9 cellular contexts compared by ENCODE assay signal in the genomic region with DNA sequence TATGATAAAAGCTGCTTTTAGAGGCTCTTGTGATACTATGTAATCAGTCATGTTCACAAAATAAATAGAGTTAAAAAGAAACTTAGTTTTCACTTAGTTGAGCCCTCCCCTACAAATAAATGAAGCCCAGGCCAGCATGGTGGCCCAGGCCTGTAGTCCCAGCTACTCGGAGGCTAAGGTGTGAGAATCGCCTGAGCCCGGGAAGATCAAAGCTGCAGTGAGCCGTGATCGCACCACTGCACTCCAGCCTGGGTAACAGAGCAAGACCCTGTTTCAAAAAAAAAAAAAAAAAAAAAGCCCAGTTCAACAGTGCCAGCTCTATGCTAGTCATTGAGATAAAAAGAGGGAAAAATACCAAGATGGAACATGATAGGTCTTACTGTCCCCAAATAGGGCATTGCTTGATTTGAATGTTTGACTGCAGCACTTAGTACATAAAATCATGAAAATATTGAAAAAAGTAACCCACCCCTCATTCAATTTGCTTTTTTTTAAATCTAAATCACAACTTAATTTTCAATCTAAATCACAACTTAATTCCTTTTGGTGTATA. TPM values are rescaled to one million over a fixed set of nuclear protein-coding genes. Genes with fewer than 3 reads are reported as not detected.
DNase-seq lines count a peak whose midpoint lies in the region; ATAC-seq and TF ChIP-seq lines count a peak whose summit lies in the region.
"Had no signal": no experiment of that assay in that cellular context is flagged by ENCODE, and none has a peak within 500 bp of the region (broad histone marks: within the 10 kb centered on the region; RNA-seq: fewer than 3 reads in every experiment).

No MANE protein-coding gene starts in this region.

- no peak for ATAC-seq in heart right ventricle
- ATAC-seq in stimulated activated naive B cell treated with anti-CD40 and anti-IgM and Interleukin-4, amounts not matched to agents 10 μg/mL and 1 μg/mL and 100 μg/mL, for 72 hours (replicated peaks): no peak
- ATAC-seq: left colon had no signal

- H3K27ac ChIP-seq in heart right ventricle (no peak overlapping the region), right atrium auricular region (peak overlapping the region in 1 of 2 donors; percentile 93), liver (ENCODE audit: low read depth in 1 of 2, low read length in 2 of 2) (no peak overlapping the region), urinary bladder (ENCODE audit: low read depth) (no peak overlapping the region)

- H3K27ac Mint-ChIP-seq in activated T-helper 2 cell treated with anti-CD3 and anti-CD28 coated beads, Interferon-gamma antibody, Interleukin-2, Interleukin-4, amounts not matched to agents 10 μg/mL and 5 μg/mL and 100 μg/mL, durations not matched to agents 14 hours and 24 hours and 36 hours: peak overlapping the region; percentile 15
- H3K27ac Mint-ChIP-seq in stimulated activated naive B cell treated with anti-CD40 and anti-IgM and Interleukin-4, amounts not matched to agents 10 μg/mL and 1 μg/mL and 100 μg/mL, for 72 hours: no peak overlapping the region

- peak overlapping the region in 7 of 10 donors; percentile 69 to 95 (median 79) for H3K4me3 ChIP-seq in heart right ventricle
- peak overlapping the region in 1 of 2 donors; percentile 87 for H3K4me3 ChIP-seq in right atrium auricular region
- peak overlapping the region in 2 of 3 donors; percentile 84 to 94 for H3K4me3 ChIP-seq in liver (ENCODE audit: low read depth in 1 of 3, low read length in 3 of 3)
- H3K4me3 ChIP-seq in urinary bladder (ENCODE audit: low read depth, low read length): peak overlapping the region; percentile 66

- 77 to 82% methylated on average over 5 of the region's 5 CpGs for WGBS in heart right ventricle, 2 donors
- 83% methylated on average over 5 of the region's 5 CpGs for WGBS in liver
- 71% methylated on average over 5 of the region's 5 CpGs for WGBS in urinary bladder

- no peak overlapping the region for H3K4me3 Mint-ChIP-seq in activated T-helper 2 cell treated with anti-CD3 and anti-CD28 coated beads, Interferon-gamma antibody, Interleukin-2, Interleukin-4, amounts not matched to agents 10 μg/mL and 5 μg/mL and 100 μg/mL, durations not matched to agents 14 hours and 24 hours and 36 hours (ENCODE audit: low read depth)
- H3K4me3 Mint-ChIP-seq in stimulated activated naive B cell treated with anti-CD40 and anti-IgM and Interleukin-4, amounts not matched to agents 10 μg/mL and 1 μg/mL and 100 μg/mL, for 72 hours: no peak overlapping the region

- TF ChIP-seq RAD21 in liver (IDR thresholded peaks at IDR 0.05): no peak

- intact Hi-C loops in heart right ventricle (cut with DNase I): loop anchor here in 5 of 10 donors (5.0 kb wide), 2 partner anchors 35 to 100 kb away; partner anchors contain the start of gene OSGEPL1 (in 2 of the 5)
- intact Hi-C loops in activated T-helper 2 cell treated with anti-CD3 and anti-CD28 coated beads, Interferon-gamma antibody, Interleukin-2, Interleukin-4, amounts not matched to agents 10 μg/mL and 5 μg/mL and 100 μg/mL, durations not matched to agents 14 hours and 24 hours and 36 hours (cut with micrococcal nuclease): loop anchor here (5.0 kb wide), 1 partner anchor 655 kb away; the partner anchor contains the start of gene HIBCH

- no peaks in the 10 kb centered on the region for H3K27me3 Mint-ChIP-seq in activated T-helper 2 cell treated with anti-CD3 and anti-CD28 coated beads, Interferon-gamma antibody, Interleukin-2, Interleukin-4, amounts not matched to agents 10 μg/mL and 5 μg/mL and 100 μg/mL, durations not matched to agents 14 hours and 24 hours and 36 hours (ENCODE audit: low read depth)
- H3K27me3 Mint-ChIP-seq in stimulated activated naive B cell treated with anti-CD40 and anti-IgM and Interleukin-4, amounts not matched to agents 10 μg/mL and 1 μg/mL and 100 μg/mL, for 72 hours: no peaks in the 10 kb centered on the region

- peaks cover 0 to 43% (median 9%) of the 10 kb centered on the region in 9 donors for H3K36me3 ChIP-seq in heart right ventricle
- H3K36me3 ChIP-seq in right atrium auricular region: peaks cover 8% of the 10 kb centered on the region
- H3K36me3 ChIP-seq in liver (ENCODE audit: control insufficient read depth in 4 of 4, insufficient read depth in 3 of 4, low read depth in 1 of 4, low read length in 3 of 4): peaks cover 0 to 11% (median 6%) of the 10 kb centered on the region in 4 donors
- no peaks in the 10 kb centered on the region for H3K36me3 ChIP-seq in urinary bladder (ENCODE audit: insufficient read depth)

- no peaks in the 10 kb centered on the region for H3K9me3 Mint-ChIP-seq in activated T-helper 2 cell treated with anti-CD3 and anti-CD28 coated beads, Interferon-gamma antibody, Interleukin-2, Interleukin-4, amounts not matched to agents 10 μg/mL and 5 μg/mL and 100 μg/mL, durations not matched to agents 14 hours and 24 hours and 36 hours
- H3K9me3 Mint-ChIP-seq in stimulated activated naive B cell treated with anti-CD40 and anti-IgM and Interleukin-4, amounts not matched to agents 10 μg/mL and 1 μg/mL and 100 μg/mL, for 72 hours: no peaks in the 10 kb centered on the region

- H3K9ac ChIP-seq in liver (ENCODE audit: low read depth in 1 of 2, low read length in 2 of 2): peak overlapping the region; percentile 49 to 98

- peaks cover 0 to 49% (median 39%) of the 10 kb centered on the region in 9 donors for H3K4me1 ChIP-seq in heart right ventricle
- peaks cover 0 to 33% of the 10 kb centered on the region in 2 donors for H3K4me1 ChIP-seq in right atrium auricular region
- peaks cover 2 to 12% (median 10%) of the 10 kb centered on the region in 4 donors for H3K4me1 ChIP-seq in liver (ENCODE audit: control insufficient read depth in 4 of 4, insufficient read depth in 4 of 4, low read length in 3 of 4)
- peaks cover 3% of the 10 kb centered on the region for H3K4me1 ChIP-seq in urinary bladder (ENCODE audit: insufficient read depth)

- H3K27me3 ChIP-seq in heart right ventricle (no peaks in the 10 kb centered on the region), right atrium auricular region (no peaks in the 10 kb centered on the region), liver (ENCODE audit: control insufficient read depth in 4 of 4, insufficient read depth in 4 of 4, low read length in 3 of 4) (no peaks in the 10 kb centered on the region)

- H3K36me3 Mint-ChIP-seq in activated T-helper 2 cell treated with anti-CD3 and anti-CD28 coated beads, Interferon-gamma antibody, Interleukin-2, Interleukin-4, amounts not matched to agents 10 μg/mL and 5 μg/mL and 100 μg/mL, durations not matched to agents 14 hours and 24 hours and 36 hours (ENCODE audit: low read depth): peaks cover 37% of the 10 kb centered on the region
- H3K36me3 Mint-ChIP-seq in stimulated activated naive B cell treated with anti-CD40 and anti-IgM and Interleukin-4, amounts not matched to agents 10 μg/mL and 1 μg/mL and 100 μg/mL, for 72 hours: peaks cover 11 to 14% of the 10 kb centered on the region in 2 donors

- H3K9me3 ChIP-seq in heart right ventricle (no peaks in the 10 kb centered on the region), right atrium auricular region (no peaks in the 10 kb centered on the region), liver (ENCODE audit: control insufficient read depth in 4 of 4, low read length in 3 of 4) (no peaks in the 10 kb centered on the region)

- peaks cover 33% of the 10 kb centered on the region for H3K4me1 Mint-ChIP-seq in activated T-helper 2 cell treated with anti-CD3 and anti-CD28 coated beads, Interferon-gamma antibody, Interleukin-2, Interleukin-4, amounts not matched to agents 10 μg/mL and 5 μg/mL and 100 μg/mL, durations not matched to agents 14 hours and 24 hours and 36 hours (ENCODE audit: low read depth)
- H3K4me1 Mint-ChIP-seq in stimulated activated naive B cell treated with anti-CD40 and anti-IgM and Interleukin-4, amounts not matched to agents 10 μg/mL and 1 μg/mL and 100 μg/mL, for 72 hours: peaks cover 6 to 21% of the 10 kb centered on the region in 2 donors

- DNase-seq in heart right ventricle (no peak), right atrium auricular region (ENCODE audit: low spot score) (no peak), COR-L47 (lab: John Stamatoyannopoulos, UW) (no peak), nucleus accumbens (lab: John Stamatoyannopoulos, UW) (no peak)
- no peak for DNase-seq in activated T-helper 2 cell treated with anti-CD3 and anti-CD28 coated beads, Interferon-gamma antibody, Interleukin-2, Interleukin-4, amounts not matched to agents 10 μg/mL and 5 μg/mL and 100 μg/mL, durations not matched to agents 14 hours and 24 hours and 36 hours (ENCODE audit: low spot score)
- DNase-seq in stimulated activated naive B cell treated with anti-CD40 and anti-IgM and Interleukin-4, amounts not matched to agents 10 μg/mL and 1 μg/mL and 100 μg/mL, for 72 hours: no peak
- DNase-seq: left colon had no signal

- TF ChIP-seq CTCF in heart right ventricle (IDR thresholded peaks at IDR 0.05) (no peak), right atrium auricular region (IDR thresholded peaks at IDR 0.05) (no peak), liver (IDR thresholded peaks at IDR 0.05; ENCODE audit: low read depth, low read length, missing input control) (no peak)

RNA-seq across cellular contexts. Expression of gene ASNSD1, which starts 1.5 kb away (rescaled TPM):
- total RNA-seq in heart right ventricle: 10 to 100 TPM; 25.9 to 46.7 (median 30.8) TPM
- 10 to 100 TPM; 29.3 to 32.1 TPM for polyA plus RNA-seq in heart right ventricle
- 10 to 100 TPM; 36.7 to 38.8 TPM for total RNA-seq in right atrium auricular region
- total RNA-seq in activated T-helper 2 cell treated with anti-CD3 and anti-CD28 coated beads, Interferon-gamma antibody, Interleukin-2, Interleukin-4, amounts not matched to agents 10 μg/mL and 5 μg/mL and 100 μg/mL, durations not matched to agents 14 hours and 24 hours and 36 hours: 52.0 and 52.7 TPM in 2 replicates
- 10 to 100 TPM; 30.3 to 33.0 TPM for total RNA-seq in liver
- 10 to 100 TPM; 19.8 to 20.8 TPM for polyA plus RNA-seq in liver
- total RNA-seq in urinary bladder: 83.3 TPM
- polyA plus RNA-seq in urinary bladder: 34.1 TPM

RNA-seq across cellular contexts. Expression of gene ANKAR, which starts 11.7 kb away (rescaled TPM):
- total RNA-seq in heart right ventricle (1 to 10 TPM; 4.4 to 9.3 (median 5.8) TPM), right atrium auricular region (1 to 10 TPM; 4.9 to 5.1 TPM), liver (1 to 10 TPM; 3.6 to 8.4 TPM), urinary bladder (73.8 TPM)
- polyA plus RNA-seq in heart right ventricle (1 to 10 TPM in 1 of 2 donors, under 1 TPM in 1; 0.64 to 5.6 TPM), liver (1 to 10 TPM in 1 of 2 donors, under 1 TPM in 1; 0.46 to 5.0 TPM), urinary bladder (3.8 TPM)
- 4.0 and 4.1 TPM in 2 replicates for total RNA-seq in activated T-helper 2 cell treated with anti-CD3 and anti-CD28 coated beads, Interferon-gamma antibody, Interleukin-2, Interleukin-4, amounts not matched to agents 10 μg/mL and 5 μg/mL and 100 μg/mL, durations not matched to agents 14 hours and 24 hours and 36 hours
